Comparison of ENCODE assay signal across 18 cellular contexts in genomic region chr6:15392182-15392581, GRCh38.
DNase-seq lines count a peak whose midpoint lies in the region; ATAC-seq and TF ChIP-seq lines count a peak whose summit lies in the region.
"Had no signal": no experiment of that assay in that cellular context is flagged by ENCODE, and none has a peak within 500 bp of the region (broad histone marks: within the 10 kb centered on the region; RNA-seq: fewer than 3 reads in every experiment).

No MANE protein-coding gene starts in this region.

- ATAC-seq in WTC11: no peak
- ATAC-seq in GM21367 (IDR thresholded peaks at IDR 0.05; ENCODE audit: unreplicated experiment): no peak
- ATAC-seq in left cardiac atrium: no peak

- 0 out of 2 replicates have a peak, but pooled peaks cover 3% of the 10 kb centered on the region for H3K36me3 Mint-ChIP-seq in WTC11
- peaks cover 12% of the 10 kb centered on the region for H3K36me3 Mint-ChIP-seq in neural crest cell (ENCODE audit: low read depth)

- peaks cover 85% of the 10 kb centered on the region for H3K4me1 Mint-ChIP-seq in WTC11
- H3K4me1 Mint-ChIP-seq in neural crest cell: peaks cover 42% of the 10 kb centered on the region

- no peak overlapping the region for H3K27ac ChIP-seq in A673 (ENCODE audit: low read depth, low read length, poor library complexity, severe bottlenecking)
- H3K27ac ChIP-seq: RWPE1, SJSA1 had no signal

- H3K27ac Mint-ChIP-seq in WTC11 (peak overlapping the region; percentile 66; the same call in 1 of the 2 replicates), neural crest cell (ENCODE audit: unreplicated experiment) (peak overlapping the region; percentile 87)

- CTCF ChIA-PET in WTC11 (lab: Charles Lee): interaction anchor here (0.6 kb wide), 1 partner anchor 600 kb away, joined by 3 read pairs; no protein-coding TSS in a partner anchor
- CTCF ChIA-PET in A673 (lab: Charles Lee): no interaction called here

- H3K36me3 ChIP-seq in A673 (ENCODE audit: insufficient read depth, low read length, poor library complexity, severe bottlenecking): no peaks in the 10 kb centered on the region
- H3K36me3 ChIP-seq: BE2C, SJSA1 had no signal

- H3K4me3 Mint-ChIP-seq in WTC11: no peak overlapping the region
- no peak overlapping the region for H3K4me3 Mint-ChIP-seq in neural crest cell
- H3K4me3 Mint-ChIP-seq: HFFc6 had no signal

- peaks cover 41% of the 10 kb centered on the region for H3K4me1 ChIP-seq in A673 (ENCODE audit: insufficient read depth, low read length, poor library complexity, severe bottlenecking)

- TF ChIP-seq CTCF in WTC11 (IDR thresholded peaks at IDR 0.05): no peak
- TF ChIP-seq CTCF in neural crest cell (conservative IDR thresholded peaks at IDR 0.05): no peak
- no peak for TF ChIP-seq CTCF in A673 (conservative IDR thresholded peaks at IDR 0.05; ENCODE audit: low read depth, low read length)

- intact Hi-C loops in A673 (cut with micrococcal nuclease; ENCODE audit: unreplicated experiment): loop anchor here (5.0 kb wide), 2 partner anchors 235 to 1180 kb away; no protein-coding TSS in a partner anchor
- intact Hi-C loops in left cardiac atrium (cut with DNase I): no loop called here

- H3K27me3 Mint-ChIP-seq in WTC11 (ENCODE audit: low read depth): no peaks in the 10 kb centered on the region
- H3K27me3 Mint-ChIP-seq in neural crest cell (ENCODE audit: low read depth): no peaks in the 10 kb centered on the region

- H3K27me3 ChIP-seq in A673 (replicated peaks; ENCODE audit: insufficient read depth, low read depth, low read length, poor library complexity): no peaks in the 10 kb centered on the region
- H3K27me3 ChIP-seq: BE2C, SJSA1 had no signal

- BruUV-seq in A673 (replicated peaks; lab: Mats Ljungman, UMichigan): no TSS peak

- H3K4me3 ChIP-seq in A673 (ENCODE audit: low read depth, low read length, poor library complexity, severe bottlenecking): no peak overlapping the region
- H3K4me3 ChIP-seq: SJSA1 had no signal

- peaks cover 7% of the 10 kb centered on the region for H3K9me3 ChIP-seq in A673 (ENCODE audit: low read depth, low read length, poor library complexity, severe bottlenecking)
- H3K9me3 ChIP-seq: BE2C, SJSA1 had no signal

- POLR2A ChIA-PET in WTC11 (lab: Charles Lee) (interaction anchor here (1.0 kb wide), 1 partner anchor 19 kb away, joined by 3 read pairs; no protein-coding TSS in a partner anchor), A673 (lab: Charles Lee; ENCODE audit: low non-redundant PET) (no interaction called here)

- H3K9me3 Mint-ChIP-seq in WTC11 (no peaks in the 10 kb centered on the region), neural crest cell (peaks cover 4% of the 10 kb centered on the region)
- H3K9me3 Mint-ChIP-seq: HFFc6 had no signal

- peak; percentile 84 for DNase-seq in DMS 273 (lab: John Stamatoyannopoulos, UW; ENCODE audit: unreplicated experiment)
- DNase-seq in NCI-H1694 treated with DMSO at 0.1 percent for 48 hours (lab: John Stamatoyannopoulos, UW): peak; percentile 78
- DNase-seq in WTC11 (ENCODE audit: low spot score): no peak
- DNase-seq in neural crest cell (ENCODE audit: low read depth, low spot score): no peak
- DNase-seq in A673 (ENCODE audit: low spot score): no peak
- no peak for DNase-seq in left cardiac atrium
- no peak for DNase-seq in NCI-H1092 treated with DMSO at 0.1 percent for 48 hours (lab: John Stamatoyannopoulos, UW)
- DNase-seq: BE2C, DMS79, GOT3, HFFc6, NCI-H1048, NCI-H1930, NCI-H526, SW 1271 had no signal

TF ChIP-seq in WTC11, 78 proteins besides CTCF, POLR2A, EP300 and RAD21:
- TF ChIP-seq TEAD1 (CRISPR knock-in tag; IDR thresholded peaks at IDR 0.05) (no peak), JAZF1 (CRISPR knock-in tag; IDR thresholded peaks at IDR 0.05) (no peak), CBFB (CRISPR knock-in tag; IDR thresholded peaks at IDR 0.05; ENCODE audit: low read depth) (no peak), ATF3 (CRISPR knock-in tag; conservative IDR thresholded peaks at IDR 0.05) (no peak), ZNF232 (CRISPR knock-in tag; IDR thresholded peaks at IDR 0.05) (no peak), NR1H2 (CRISPR knock-in tag; IDR thresholded peaks at IDR 0.05) (no peak), MYBL2 (CRISPR knock-in tag; IDR thresholded peaks at IDR 0.05) (no peak), TP53 (CRISPR knock-in tag; IDR thresholded peaks at IDR 0.05) (no peak), OVOL2 (CRISPR knock-in tag; IDR thresholded peaks at IDR 0.05; ENCODE audit: borderline replicate concordance) (no peak)

Comparison
In these comparisons a context has a peak if more than half of its experiments do, and no peak if none do; other contexts are left out.
1. DNase-seq: peak in DMS 273 (single experiment) and NCI-H1694 treated with DMSO at 0.1 percent for 48 hours (single experiment); none in WTC11 (single experiment), neural crest cell (single experiment), A673 (single experiment), left cardiac atrium (single experiment) and NCI-H1092 treated with DMSO at 0.1 percent for 48 hours (single experiment).